In the genomic region with DNA sequence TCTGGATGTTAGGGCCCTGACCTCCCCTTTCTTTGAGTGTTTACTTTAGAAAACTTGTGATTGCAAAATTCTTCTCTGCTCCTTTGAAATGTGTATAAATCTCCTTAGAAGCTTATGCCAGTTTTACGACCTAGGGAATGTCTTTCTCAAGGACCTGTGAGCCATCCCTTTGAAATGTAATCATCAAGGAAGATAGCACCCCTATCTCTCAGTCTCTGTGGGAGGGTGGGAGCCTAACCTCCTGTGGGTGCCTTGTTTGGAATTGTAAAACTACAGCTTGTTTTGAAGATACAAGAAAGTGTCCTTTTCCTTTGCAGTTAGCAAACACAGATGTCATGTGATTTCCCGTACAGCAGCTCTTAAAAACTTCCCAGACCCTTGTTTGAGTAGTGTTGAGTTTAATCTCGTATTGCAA, we compare ENCODE assay signal across 11 cellular contexts. TPM values are rescaled to one million over a fixed set of nuclear protein-coding genes. Genes with fewer than 3 reads are reported as not detected.
DNase-seq lines count a peak whose midpoint lies in the region; ATAC-seq lines count a peak whose summit lies in the region.
"Had no signal": no experiment of that assay in that cellular context is flagged by ENCODE, and none has a peak within 500 bp of the region (broad histone marks: within the 10 kb centered on the region; RNA-seq: fewer than 3 reads in every experiment).

No MANE protein-coding gene starts in this region.

- H3K4me1 Mint-ChIP-seq in activated CD4-positive, alpha-beta memory T cell treated with anti-CD3 and anti-CD28 coated beads for 36 hours (ENCODE audit: low read depth), result peaks cover 31% of the 10 kb centered on the region
- peaks cover 16 to 26% of the 10 kb centered on the region in 2 donors for H3K4me1 Mint-ChIP-seq in stimulated activated naive B cell treated with anti-CD40 and anti-IgM and Interleukin-4, amounts not matched to agents 10 μg/mL and 1 μg/mL and 100 μg/mL, for 72 hours

- ATAC-seq in stimulated activated naive B cell treated with anti-CD40 and anti-IgM and Interleukin-4, amounts not matched to agents 10 μg/mL and 1 μg/mL and 100 μg/mL, for 72 hours (replicated peaks), result no peak
- ATAC-seq in HG03135 (IDR thresholded peaks at IDR 0.05; ENCODE audit: unreplicated experiment) (no peak), GM18520 (IDR thresholded peaks at IDR 0.05; ENCODE audit: unreplicated experiment) (no peak)

- H3K36me3 Mint-ChIP-seq in activated CD4-positive, alpha-beta memory T cell treated with anti-CD3 and anti-CD28 coated beads for 36 hours, result peaks cover 38% of the 10 kb centered on the region
- H3K36me3 Mint-ChIP-seq in stimulated activated naive B cell treated with anti-CD40 and anti-IgM and Interleukin-4, amounts not matched to agents 10 μg/mL and 1 μg/mL and 100 μg/mL, for 72 hours, result peaks cover 14 to 36% of the 10 kb centered on the region in 2 donors

- H3K9me3 Mint-ChIP-seq in activated CD4-positive, alpha-beta memory T cell treated with anti-CD3 and anti-CD28 coated beads for 36 hours, result peaks cover 21% of the 10 kb centered on the region
- H3K9me3 Mint-ChIP-seq in stimulated activated naive B cell treated with anti-CD40 and anti-IgM and Interleukin-4, amounts not matched to agents 10 μg/mL and 1 μg/mL and 100 μg/mL, for 72 hours, result peaks cover 10 to 17% of the 10 kb centered on the region in 2 donors

- CTCF ChIA-PET in activated CD4-positive, alpha-beta memory T cell treated with anti-CD3 and anti-CD28 coated beads for 36 hours (lab: Charles Lee), result interaction anchor here (0.6 to 6.4 kb wide), 7 partner anchors 12 to 419 kb away, joined by 3 to 65 read pairs (median 7); a partner anchor contains a TSS

- peak overlapping the region; percentile 99 for H3K27ac Mint-ChIP-seq in activated CD4-positive, alpha-beta memory T cell treated with anti-CD3 and anti-CD28 coated beads for 36 hours
- H3K27ac Mint-ChIP-seq in stimulated activated naive B cell treated with anti-CD40 and anti-IgM and Interleukin-4, amounts not matched to agents 10 μg/mL and 1 μg/mL and 100 μg/mL, for 72 hours, result no peak overlapping the region

- no peaks in the 10 kb centered on the region for H3K27me3 Mint-ChIP-seq in activated CD4-positive, alpha-beta memory T cell treated with anti-CD3 and anti-CD28 coated beads for 36 hours
- peaks cover 4 to 10% of the 10 kb centered on the region in 2 donors for H3K27me3 Mint-ChIP-seq in stimulated activated naive B cell treated with anti-CD40 and anti-IgM and Interleukin-4, amounts not matched to agents 10 μg/mL and 1 μg/mL and 100 μg/mL, for 72 hours

- intact Hi-C loops in activated CD4-positive, alpha-beta memory T cell treated with anti-CD3 and anti-CD28 coated beads for 36 hours (cut with micrococcal nuclease), result loop anchor here (2.0 to 5.0 kb wide), 4 partner anchors 151 to 1827 kb away; a partner anchor contains a TSS

- POLR2A ChIA-PET in activated CD4-positive, alpha-beta memory T cell treated with anti-CD3 and anti-CD28 coated beads for 36 hours (lab: Charles Lee), result interaction anchor here (3.0 kb wide), 1 partner anchor 42 kb away, joined by 13 read pairs; a partner anchor contains a TSS

- DNase-seq in activated CD4-positive, alpha-beta T cell treated with anti-CD3 and anti-CD28 coated beads for 4 hours, result peak; percentile 31 to 44
- no peak for DNase-seq in activated CD4-positive, alpha-beta T cell treated with anti-CD3 and anti-CD28 coated beads for 48 hours
- no peak for DNase-seq in activated CD4-positive, alpha-beta memory T cell treated with anti-CD3 and anti-CD28 coated beads for 36 hours
- DNase-seq in iris pigment epithelial cell (ENCODE audit: low read depth), result peak; percentile 82
- no peak for DNase-seq in stimulated activated naive B cell treated with anti-CD40 and anti-IgM and Interleukin-4, amounts not matched to agents 10 μg/mL and 1 μg/mL and 100 μg/mL, for 72 hours
- DNase-seq in NCI-H748 (lab: John Stamatoyannopoulos, UW; ENCODE audit: unreplicated experiment), result no peak
- DNase-seq: dermis blood vessel endothelial cell, NCI-H1092 treated with DMSO at 0.1 percent for 48 hours, T-helper 9 cell had no signal

- peak overlapping the region; percentile 86 for H3K4me3 Mint-ChIP-seq in activated CD4-positive, alpha-beta memory T cell treated with anti-CD3 and anti-CD28 coated beads for 36 hours
- peak overlapping the region; percentile 86 to 93 for H3K4me3 Mint-ChIP-seq in stimulated activated naive B cell treated with anti-CD40 and anti-IgM and Interleukin-4, amounts not matched to agents 10 μg/mL and 1 μg/mL and 100 μg/mL, for 72 hours

RNA-seq across cellular contexts. Expression of a gene that starts 3.3 kb away (rescaled TPM):
- not detected for total RNA-seq in activated CD4-positive, alpha-beta memory T cell treated with anti-CD3 and anti-CD28 coated beads for 36 hours
- total RNA-seq: dermis blood vessel endothelial cell had no signal

RNA-seq across cellular contexts. Expression of a gene that starts 16.3 kb away (rescaled TPM):
- total RNA-seq in activated CD4-positive, alpha-beta memory T cell treated with anti-CD3 and anti-CD28 coated beads for 36 hours, result under 1 TPM; 0.36 to 0.40 TPM
- total RNA-seq: dermis blood vessel endothelial cell had no signal

RNA-seq across cellular contexts. Expression of a gene that starts 42.5 kb away (rescaled TPM):
- total RNA-seq in activated CD4-positive, alpha-beta memory T cell treated with anti-CD3 and anti-CD28 coated beads for 36 hours, result 10 to 100 TPM; 31.4 to 33.6 TPM

Comparison
In these comparisons a context has a peak if more than half of its experiments do, and no peak if none do; other contexts are left out.
1. DNase-seq: peak in activated CD4-positive, alpha-beta T cell treated with anti-CD3 and anti-CD28 coated beads for 4 hours (2 of 2) and iris pigment epithelial cell (single experiment); none in activated CD4-positive, alpha-beta T cell treated with anti-CD3 and anti-CD28 coated beads for 48 hours (single experiment), activated CD4-positive, alpha-beta memory T cell treated with anti-CD3 and anti-CD28 coated beads for 36 hours (single experiment), stimulated activated naive B cell treated with anti-CD40 and anti-IgM and Interleukin-4, amounts not matched to agents 10 μg/mL and 1 μg/mL and 100 μg/mL, for 72 hours (single experiment) and NCI-H748 (single experiment).